8 cellular contexts compared by ENCODE assay signal in the genomic region with DNA sequence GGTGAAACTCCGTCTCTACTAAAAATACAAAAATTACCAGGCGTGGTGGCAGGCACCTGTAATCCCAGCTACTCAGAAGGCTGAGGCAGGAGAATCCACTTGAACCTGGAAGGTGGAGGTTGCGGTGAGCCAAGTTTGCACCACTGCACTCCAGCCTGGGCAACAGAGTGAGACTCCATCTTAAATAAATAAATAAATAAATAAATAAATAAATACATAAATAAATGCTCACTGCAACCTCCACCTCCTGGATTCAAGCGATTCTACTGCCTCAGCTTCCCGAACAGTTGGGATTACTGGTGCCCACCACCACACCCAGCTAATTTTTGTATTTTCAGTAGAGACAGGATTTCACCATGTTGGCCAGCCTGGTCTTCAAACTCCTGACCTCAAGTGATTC.
A peak's percentile ranks its signal among the peaks of the same experiment; 100 is the strongest.
DNase-seq lines count a peak whose midpoint lies in the region; ATAC-seq, FAIRE-seq and TF ChIP-seq lines count a peak whose summit lies in the region.
"Not testable (repeated sequence)": the region's sequence is repeated elsewhere in the genome, so short reads cannot be mapped to it uniquely, and the experiment has no call there.

No MANE protein-coding gene starts in this region.

- not testable (repeated sequence) for FAIRE-seq in A549 (lab: Jason Lieb, UNC)

- not testable (repeated sequence) for H3K4me3 Mint-ChIP-seq in Calu3 (ENCODE audit: low read depth, unreplicated experiment)

- H3K36me3 ChIP-seq in HEK293 (ENCODE audit: control insufficient read depth in 2 of 2, insufficient read depth in 1 of 2, low read length in 2 of 2); Karpas-422 (ENCODE audit: insufficient read depth, low read length); colonic mucosa; mucosa of rectum (ENCODE audit: control insufficient read depth in 2 of 2, insufficient read depth in 2 of 2, low read length in 2 of 2); stomach; transverse colon: not testable (repeated sequence)

- H3K9me3 ChIP-seq in A549; HEK293 (ENCODE audit: control insufficient read depth, insufficient read depth, low read depth, low read length); Karpas-422 (ENCODE audit: low read length); colonic mucosa; mucosa of rectum (ENCODE audit: control insufficient read depth in 2 of 2, low read length in 2 of 2); stomach; transverse colon: not testable (repeated sequence)

- TF ChIP-seq POLR2A in A549 (IDR thresholded peaks at IDR 0.05; ENCODE audit: low read length); stomach (IDR thresholded peaks at IDR 0.05); transverse colon (IDR thresholded peaks at IDR 0.05): not testable (repeated sequence)

- H3K27ac Mint-ChIP-seq in Calu3 (ENCODE audit: unreplicated experiment): peak overlapping the region; percentile 28

- not testable (repeated sequence) for H3K9me2 ChIP-seq in Karpas-422 (replicated peaks; ENCODE audit: insufficient read depth, low read length)

- H3K9ac ChIP-seq in Karpas-422 (ENCODE audit: low read length): peak overlapping the region; percentile 77
- H3K9ac ChIP-seq in colonic mucosa (ENCODE audit: low read depth in 2 of 2, low read length in 2 of 2); mucosa of rectum (ENCODE audit: low read depth in 1 of 2, low read length in 2 of 2): not testable (repeated sequence)

- intact Hi-C loops in Calu3 (cut with micrococcal nuclease; ENCODE audit: unreplicated experiment): loop anchor here (10.0 kb wide), 1 partner anchor 1577 kb away; no protein-coding TSS in a partner anchor
- intact Hi-C loops in colonic mucosa (cut with DNase I); stomach (cut with DNase I; ENCODE audit: low total_unique reads); transverse colon (cut with DNase I; ENCODE audit: low total_unique reads): not testable (repeated sequence)

- ATAC-seq in A549: not testable (repeated sequence)

- H3K27me3 ChIP-seq in Karpas-422 (ENCODE audit: low read length); colonic mucosa; mucosa of rectum (ENCODE audit: control insufficient read depth in 2 of 2, insufficient read depth in 2 of 2, low read length in 2 of 2); stomach; transverse colon: not testable (repeated sequence)

- not testable (repeated sequence) for DNase-seq in A549 (ENCODE audit: low read depth in 1 of 2, low spot score in 1 of 2); Calu3; Karpas-422; colonic mucosa; stomach; transverse colon

- in situ Hi-C loops in transverse colon (cut with MboI; ENCODE audit: low pct_ligation_motif_present in 1 of 4, low pct_unique_long_range_greater_than_20kb in 1 of 4, low sequenced_read_pairs in 3 of 4): not testable (repeated sequence)

- not testable (repeated sequence) for H3K79me2 ChIP-seq in Karpas-422 (ENCODE audit: low read length)

- not testable (repeated sequence) for H3K27me3 Mint-ChIP-seq in Calu3 (ENCODE audit: unreplicated experiment)

- not testable (repeated sequence) for H3K4me1 ChIP-seq in A549, colonic mucosa
- H3K4me1 ChIP-seq in HEK293 (ENCODE audit: control insufficient read depth, insufficient read depth, low read length) (peaks cover 10% of the 10 kb centered on the region), Karpas-422 (ENCODE audit: low read length) (peaks cover 79% of the 10 kb centered on the region), mucosa of rectum (ENCODE audit: control insufficient read depth in 2 of 2, insufficient read depth in 2 of 2, low read length in 2 of 2) (peaks cover 19 to 32% of the 10 kb centered on the region in 2 donors), stomach (peaks cover 0 to 15% (median 9%) of the 10 kb centered on the region in 4 donors), transverse colon (peaks cover 0 to 58% (median 32%) of the 10 kb centered on the region in 4 donors)

- H3K36me3 Mint-ChIP-seq in Calu3 (ENCODE audit: insufficient read depth, unreplicated experiment): not testable (repeated sequence)

- WGBS in A549 (ENCODE audit: missing lambda C conversion rate): 93% methylated on average over 5 of the region's 5 CpGs
- WGBS in stomach, 5 donors: 93 to 99% (median 97%) methylated on average over 5 of the region's 5 CpGs
- 87 to 97% methylated on average over 4 to 5 of the region's 5 CpGs for WGBS in transverse colon (ENCODE audit: low coverage in 1 of 2), 2 donors

- H3K9me3 Mint-ChIP-seq in Calu3 (ENCODE audit: low read depth, unreplicated experiment): not testable (repeated sequence)

- not testable (repeated sequence) for TF ChIP-seq EP300 in A549 (IDR thresholded peaks at IDR 0.05); stomach (IDR thresholded peaks at IDR 0.05); transverse colon (IDR thresholded peaks at IDR 0.05; ENCODE audit: low read depth)

- H3K4me3 ChIP-seq in A549; HEK293 (ENCODE audit: low read depth, low read length); Karpas-422 (ENCODE audit: low read length); colonic mucosa; mucosa of rectum (ENCODE audit: low read length in 2 of 2); stomach; transverse colon: not testable (repeated sequence)

- CTCF ChIA-PET in A549 (lab: Yijun Ruan, JAX) (interaction anchor here (0.6 kb wide), 1 partner anchor 130 kb away, joined by 3 read pairs; no protein-coding TSS in a partner anchor), Calu3 (lab: Charles Lee) (interaction anchor here (0.7 kb wide), 1 partner anchor 87 kb away, joined by 3 read pairs; no protein-coding TSS in a partner anchor)
- CTCF ChIA-PET in HEK293 (lab: Yijun Ruan, JAX): not testable (repeated sequence)

- H3K4me2 ChIP-seq in A549: not testable (repeated sequence)
- H3K4me2 ChIP-seq in Karpas-422 (ENCODE audit: low read depth, low read length, poor library complexity, severe bottlenecking): peak overlapping the region; percentile 79

- POLR2A ChIA-PET in A549 (lab: Yijun Ruan, JAX); HEK293 (lab: Yijun Ruan, JAX): not testable (repeated sequence)

- not testable (repeated sequence) for TF ChIP-seq CTCF in A549 (IDR thresholded peaks at IDR 0.05); Calu3 (IDR thresholded peaks at IDR 0.05; ENCODE audit: unreplicated experiment); HEK293 (tag by site-specific recombination; IDR thresholded peaks at IDR 0.05); colonic mucosa (IDR thresholded peaks at IDR 0.05); stomach (IDR thresholded peaks at IDR 0.05); transverse colon (IDR thresholded peaks at IDR 0.05)

- not testable (repeated sequence) for H3K27ac ChIP-seq in A549; HEK293 (ENCODE audit: extremely low read depth, low read depth, low read length)
- H3K27ac ChIP-seq in Karpas-422 (ENCODE audit: low read length) (peak overlapping the region; percentile 100), colonic mucosa (peak overlapping the region; percentile 62), mucosa of rectum (ENCODE audit: low read depth in 2 of 2, low read length in 2 of 2) (peak overlapping the region; percentile 43 to 73), stomach (peak overlapping the region in 3 of 5 donors; percentile 2 to 75 (median 22)), transverse colon (peak overlapping the region; percentile 61 to 69 (median 67))

- TF ChIP-seq RAD21 in A549 (conservative IDR thresholded peaks at IDR 0.05 in 1 of 2, IDR thresholded peaks at IDR 0.05 in 1 of 2): not testable (repeated sequence)

- not testable (repeated sequence) for H2AFZ ChIP-seq in Karpas-422 (ENCODE audit: low read length)

- BruUV-seq in Calu3 (replicated peaks; lab: Mats Ljungman, UMichigan): not testable (repeated sequence)

- peaks cover 24% of the 10 kb centered on the region for H3K4me1 Mint-ChIP-seq in Calu3 (ENCODE audit: low read depth, unreplicated experiment)

- not testable (repeated sequence) for H4K20me1 ChIP-seq in Karpas-422 (ENCODE audit: insufficient read depth, low read depth, low read length)

TF ChIP-seq in A549, 52 proteins besides CTCF, POLR2A, EP300 and RAD21:
- TF ChIP-seq ZC3H11A (IDR thresholded peaks at IDR 0.05): peak; percentile 70

TF ChIP-seq in HEK293, 187 proteins besides CTCF, POLR2A, EP300 and RAD21 (continues in another document):
- TF ChIP-seq ZXDB (tag by site-specific recombination; IDR thresholded peaks at IDR 0.05) (0 out of 2 replicates have a peak, but pooled peaks have one; percentile 15), ZNF341 (tag by site-specific recombination; IDR thresholded peaks at IDR 0.05; ENCODE audit: low read depth) (peak; percentile 14; the same call in 1 of the 2 replicates), ZNF654 (tag by site-specific recombination; IDR thresholded peaks at IDR 0.05; ENCODE audit: low read depth) (0 out of 2 replicates have a peak, but pooled peaks have one; percentile 11), ZNF394 (tag by site-specific recombination; IDR thresholded peaks at IDR 0.05; ENCODE audit: borderline replicate concordance) (peak; percentile 67; the same call in 1 of the 2 replicates), ZBTB8A (tag by site-specific recombination; IDR thresholded peaks at IDR 0.05) (peak; percentile 47; the same call in 1 of the 2 replicates), ZNF426 (tag by site-specific recombination; IDR thresholded peaks at IDR 0.05) (peak; percentile 62), ZNF555 (tag by site-specific recombination; conservative IDR thresholded peaks at IDR 0.05) (peak; percentile 46)
